In genomic region chr5:52468980-52469379, GRCh38 we compare ENCODE assay signal across 13 cellular contexts.
DNase-seq lines count a peak whose midpoint lies in the region; ATAC-seq and TF ChIP-seq lines count a peak whose summit lies in the region.
"Had no signal": no experiment of that assay in that cellular context is flagged by ENCODE, and none has a peak within 500 bp of the region (broad histone marks: within the 10 kb centered on the region; RNA-seq: fewer than 3 reads in every experiment).

No MANE protein-coding gene starts in this region.

- H4K20me1 ChIP-seq in OCI-LY3 (ENCODE audit: insufficient read depth, low read length) (no peaks in the 10 kb centered on the region), GM23248 (ENCODE audit: insufficient read depth) (no peaks in the 10 kb centered on the region)

- H3K79me2 ChIP-seq in OCI-LY3 (ENCODE audit: low read length) (no peaks in the 10 kb centered on the region), GM23248 (ENCODE audit: insufficient read depth) (no peaks in the 10 kb centered on the region)

- peaks cover 5% of the 10 kb centered on the region; the same call in 1 of the 2 replicates for H3K9me2 ChIP-seq in GM23248 (ENCODE audit: insufficient read depth)

- in situ Hi-C loops in GM23248 (cut with MboI): no loop called here

- DNase-seq in natural killer cell (no peak), lower lobe of right lung (no peak), GM23248 (no peak), SHP77 (lab: John Stamatoyannopoulos, UW) (no peak)
- no peak for DNase-seq in natural killer cell treated with Interleukin-12 subunit alpha and Interleukin-12 subunit beta and Interleukin-15 and Interleukin-18, amount 100 ng/mL, for 72 hours (ENCODE audit: low spot score)
- DNase-seq in effector CD8-positive, alpha-beta T cell (lab: John Stamatoyannopoulos, UW): no peak
- DNase-seq: Calu3, DMS 273 treated with DMSO at 0.1 percent for 48 hours had no signal

- no peaks in the 10 kb centered on the region for H3K36me3 Mint-ChIP-seq in natural killer cell
- no peaks in the 10 kb centered on the region for H3K36me3 Mint-ChIP-seq in natural killer cell treated with Interleukin-12 subunit alpha and Interleukin-12 subunit beta and Interleukin-15 and Interleukin-18, amount 100 ng/mL, for 72 hours
- H3K36me3 Mint-ChIP-seq: CD14-positive monocyte had no signal

- H3K27me3 Mint-ChIP-seq in natural killer cell (ENCODE audit: low read depth in 2 of 2): no peaks in the 10 kb centered on the region
- H3K27me3 Mint-ChIP-seq in natural killer cell treated with Interleukin-12 subunit alpha and Interleukin-12 subunit beta and Interleukin-15 and Interleukin-18, amount 100 ng/mL, for 72 hours: no peaks in the 10 kb centered on the region

- TF ChIP-seq CTCF in natural killer cell (IDR thresholded peaks at IDR 0.05) (no peak), OCI-LY3 (IDR thresholded peaks at IDR 0.05; ENCODE audit: low read depth, low read length) (no peak), lower lobe of right lung (IDR thresholded peaks at IDR 0.05) (no peak)

- peak overlapping the region in 1 of 2 donors; percentile 82 for H3K27ac Mint-ChIP-seq in natural killer cell
- no peak overlapping the region for H3K27ac Mint-ChIP-seq in natural killer cell treated with Interleukin-12 subunit alpha and Interleukin-12 subunit beta and Interleukin-15 and Interleukin-18, amount 100 ng/mL, for 72 hours

- no peak overlapping the region for H3K4me3 ChIP-seq in OCI-LY3 (ENCODE audit: low read length)
- H3K4me3 ChIP-seq in lower lobe of right lung: no peak overlapping the region
- no peak overlapping the region for H3K4me3 ChIP-seq in GM23248
- H3K4me3 ChIP-seq: GM12878, HAP-1 had no signal

- H3K4me2 ChIP-seq in OCI-LY3 (ENCODE audit: low read length) (peak overlapping the region; percentile 50; the same call in 1 of the 2 replicates), GM23248 (ENCODE audit: unreplicated experiment) (no peak overlapping the region)

- intact Hi-C loops in natural killer cell (cut with micrococcal nuclease) (no loop called here), lower lobe of right lung (cut with DNase I) (no loop called here)

- H3F3A ChIP-seq in GM23248 (ENCODE audit: insufficient read depth): no peaks in the 10 kb centered on the region

- H3K36me3 ChIP-seq in OCI-LY3 (replicated peaks; ENCODE audit: low read depth, low read length) (no peaks in the 10 kb centered on the region), lower lobe of right lung (no peaks in the 10 kb centered on the region), GM23248 (ENCODE audit: low read depth) (no peaks in the 10 kb centered on the region)
- H3K36me3 ChIP-seq: HAP-1 had no signal

- peaks cover 0 to 10% of the 10 kb centered on the region in 2 donors for H3K4me1 Mint-ChIP-seq in natural killer cell
- peaks cover 0 to 11% of the 10 kb centered on the region in 2 donors for H3K4me1 Mint-ChIP-seq in natural killer cell treated with Interleukin-12 subunit alpha and Interleukin-12 subunit beta and Interleukin-15 and Interleukin-18, amount 100 ng/mL, for 72 hours (ENCODE audit: low read depth in 2 of 2)

- no peak overlapping the region for H3K27ac ChIP-seq in OCI-LY3 (ENCODE audit: low read length)
- no peak overlapping the region for H3K27ac ChIP-seq in lower lobe of right lung
- H3K27ac ChIP-seq in GM23248: no peak overlapping the region

- ATAC-seq in natural killer cell: peak in 1 of 3 donors; percentile 19
- no peak for ATAC-seq in natural killer cell treated with Interleukin-12 subunit alpha and Interleukin-12 subunit beta and Interleukin-15 and Interleukin-18, amount 100 ng/mL, for 72 hours
- peak; percentile 68 to 74 for ATAC-seq in lower lobe of right lung
- ATAC-seq: HepG2 had no signal

- H3K9me3 ChIP-seq in OCI-LY3 (ENCODE audit: insufficient read depth, low read length): no peaks in the 10 kb centered on the region
- no peaks in the 10 kb centered on the region for H3K9me3 ChIP-seq in lower lobe of right lung
- no peaks in the 10 kb centered on the region for H3K9me3 ChIP-seq in GM23248 (ENCODE audit: low read depth)
- H3K9me3 ChIP-seq: HAP-1 had no signal

- WGBS in GM23248 (ENCODE audit: low coverage in 1 of 2, low lambda C conversion rate in 2 of 2, missing lambda C conversion rate in 2 of 2), 2 experiments: 0 to 4% methylated on average over 1 of the region's 1 CpG

- H2AFZ ChIP-seq in OCI-LY3 (ENCODE audit: low read depth, low read length) (no peak overlapping the region), GM23248 (no peak overlapping the region)

- peak overlapping the region; percentile 11 for H3K4me3 Mint-ChIP-seq in natural killer cell
- H3K4me3 Mint-ChIP-seq in natural killer cell treated with Interleukin-12 subunit alpha and Interleukin-12 subunit beta and Interleukin-15 and Interleukin-18, amount 100 ng/mL, for 72 hours: no peak overlapping the region
- H3K4me3 Mint-ChIP-seq: CD14-positive monocyte had no signal

- H3K4me1 ChIP-seq in OCI-LY3 (ENCODE audit: low read length) (peaks cover 10% of the 10 kb centered on the region), lower lobe of right lung (no peaks in the 10 kb centered on the region), GM23248 (ENCODE audit: insufficient read depth) (no peaks in the 10 kb centered on the region)
- H3K4me1 ChIP-seq: HAP-1 had no signal

- H3K27me3 ChIP-seq in OCI-LY3 (ENCODE audit: low read depth, low read length) (no peaks in the 10 kb centered on the region), lower lobe of right lung (ENCODE audit: low read depth) (no peaks in the 10 kb centered on the region), GM23248 (replicated peaks; ENCODE audit: insufficient read depth) (no peaks in the 10 kb centered on the region)

- H3K9ac ChIP-seq in OCI-LY3 (ENCODE audit: low read length) (no peak overlapping the region), GM23248 (no peak overlapping the region)

- no peaks in the 10 kb centered on the region for H3K9me3 Mint-ChIP-seq in natural killer cell
- peaks cover 3% of the 10 kb centered on the region for H3K9me3 Mint-ChIP-seq in natural killer cell treated with Interleukin-12 subunit alpha and Interleukin-12 subunit beta and Interleukin-15 and Interleukin-18, amount 100 ng/mL, for 72 hours

Comparison
In these comparisons a context has a peak if more than half of its experiments do, and no peak if none do; other contexts are left out.
1. ATAC-seq: peak in lower lobe of right lung (2 of 2); none in natural killer cell treated with Interleukin-12 subunit alpha and Interleukin-12 subunit beta and Interleukin-15 and Interleukin-18, amount 100 ng/mL, for 72 hours (0 of 2).